1 cellular context compared by ENCODE assay signal in the genomic region with DNA sequence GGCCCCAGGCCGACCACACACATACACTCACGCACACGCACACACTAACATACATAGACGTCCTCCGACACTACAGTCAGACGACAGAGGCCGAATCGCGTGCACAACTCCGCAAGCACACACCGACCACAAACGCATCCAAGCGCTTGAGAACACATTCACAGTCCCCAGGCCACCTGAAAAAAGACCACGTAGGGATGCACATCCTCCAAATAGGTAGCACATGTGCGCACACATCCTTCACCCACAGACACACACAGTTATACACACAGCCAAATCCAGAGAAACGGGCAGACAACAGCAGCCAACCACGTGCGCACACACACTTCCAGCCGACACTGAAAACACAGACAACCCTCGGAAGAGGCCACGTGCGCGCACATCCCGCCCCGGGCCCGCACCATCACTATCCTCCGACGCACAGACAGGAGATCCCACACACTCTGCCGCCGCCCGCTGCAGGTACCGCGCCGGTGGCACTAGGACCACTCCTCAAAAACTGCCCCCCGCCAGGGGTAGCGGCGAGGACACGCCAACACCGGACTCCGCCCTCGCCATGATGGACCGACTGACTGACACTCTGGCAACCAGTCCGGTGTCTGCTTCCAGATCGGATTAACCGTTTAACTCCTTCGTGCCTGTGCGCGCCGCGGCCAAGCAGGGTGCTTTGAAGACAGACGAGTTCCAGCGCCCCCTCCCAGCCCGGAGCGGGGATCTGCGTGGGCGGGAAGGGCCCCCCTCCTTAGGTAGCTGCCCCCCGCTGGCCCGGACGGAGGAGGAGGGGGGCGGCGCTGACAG.
A peak's percentile ranks its signal among the peaks of the same experiment; 100 is the strongest.
TF ChIP-seq lines count a peak whose summit lies in the region.

No MANE protein-coding gene starts in this region.

TF ChIP-seq in HEK293, 187 proteins besides CTCF, POLR2A, EP300 and RAD21 (continued from another document and continues in another):
- TF ChIP-seq, protein P1, sequence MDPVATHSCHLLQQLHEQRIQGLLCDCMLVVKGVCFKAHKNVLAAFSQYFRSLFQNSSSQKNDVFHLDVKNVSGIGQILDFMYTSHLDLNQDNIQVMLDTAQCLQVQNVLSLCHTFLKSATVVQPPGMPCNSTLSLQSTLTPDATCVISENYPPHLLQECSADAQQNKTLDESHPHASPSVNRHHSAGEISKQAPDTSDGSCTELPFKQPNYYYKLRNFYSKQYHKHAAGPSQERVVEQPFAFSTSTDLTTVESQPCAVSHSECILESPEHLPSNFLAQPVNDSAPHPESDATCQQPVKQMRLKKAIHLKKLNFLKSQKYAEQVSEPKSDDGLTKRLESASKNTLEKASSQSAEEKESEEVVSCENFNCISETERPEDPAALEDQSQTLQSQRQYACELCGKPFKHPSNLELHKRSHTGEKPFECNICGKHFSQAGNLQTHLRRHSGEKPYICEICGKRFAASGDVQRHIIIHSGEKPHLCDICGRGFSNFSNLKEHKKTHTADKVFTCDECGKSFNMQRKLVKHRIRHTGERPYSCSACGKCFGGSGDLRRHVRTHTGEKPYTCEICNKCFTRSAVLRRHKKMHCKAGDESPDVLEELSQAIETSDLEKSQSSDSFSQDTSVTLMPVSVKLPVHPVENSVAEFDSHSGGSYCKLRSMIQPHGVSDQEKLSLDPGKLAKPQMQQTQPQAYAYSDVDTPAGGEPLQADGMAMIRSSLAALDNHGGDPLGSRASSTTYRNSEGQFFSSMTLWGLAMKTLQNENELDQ (tag by site-specific recombination; IDR thresholded peaks at IDR 0.05; ENCODE audit: low read depth), result no peak
- TF ChIP-seq SETDB1 (IDR thresholded peaks at IDR 0.05; ENCODE audit: insufficient read length, low read length) (peak; percentile 12), ZNF202 (tag by site-specific recombination; IDR thresholded peaks at IDR 0.05; ENCODE audit: borderline replicate concordance) (no peak), ZNF394 (tag by site-specific recombination; IDR thresholded peaks at IDR 0.05; ENCODE audit: borderline replicate concordance) (peak; percentile 35; the same call in 1 of the 2 replicates), ZNF501 (tag by site-specific recombination; IDR thresholded peaks at IDR 0.05) (peak; percentile 69; the same call in 1 of the 2 replicates), ZFHX2 (tag by site-specific recombination; conservative IDR thresholded peaks at IDR 0.05) (peak; percentile 93), ZFP69B (tag by site-specific recombination; IDR thresholded peaks at IDR 0.05) (peak; percentile 87; the same call in 1 of the 2 replicates), ZNF548 (tag by site-specific recombination; IDR thresholded peaks at IDR 0.05) (no peak), IKZF3 (tag by site-specific recombination; IDR thresholded peaks at IDR 0.05) (0 out of 2 replicates have a peak, but pooled peaks have one; percentile 29), SP2 (tag by site-specific recombination; IDR thresholded peaks at IDR 0.05) (peak; percentile 84), TCF7L2 (IDR thresholded peaks at IDR 0.05; ENCODE audit: borderline replicate concordance, low read depth, low read length) (peak; percentile 8; the same call in 1 of the 2 replicates), YY2 (tag by site-specific recombination; IDR thresholded peaks at IDR 0.05) (peak; percentile 71; the same call in 1 of the 2 replicates), ZBTB17 (tag by site-specific recombination; IDR thresholded peaks at IDR 0.05) (peak; percentile 93), ZNF433 (tag by site-specific recombination; IDR thresholded peaks at IDR 0.05; ENCODE audit: low read depth) (no peak), GLI4 (tag by site-specific recombination; IDR thresholded peaks at IDR 0.05) (no peak), SCRT2 (tag by site-specific recombination; IDR thresholded peaks at IDR 0.05) (no peak), ZBTB7A (tag by site-specific recombination; IDR thresholded peaks at IDR 0.05; ENCODE audit: low read depth) (peak; percentile 87), ZNF596 (tag by site-specific recombination; IDR thresholded peaks at IDR 0.05) (0 out of 2 replicates have a peak, but pooled peaks have one; percentile 32), ZNF600 (tag by site-specific recombination; IDR thresholded peaks at IDR 0.05) (peak; percentile 93), OSR2 (tag by site-specific recombination; IDR thresholded peaks at IDR 0.05) (peak; percentile 89), ZNF37A (tag by site-specific recombination; IDR thresholded peaks at IDR 0.05) (no peak), ZBTB21 (tag by site-specific recombination; IDR thresholded peaks at IDR 0.05) (peak; percentile 58; the same call in 1 of the 2 replicates), SP7 (tag by site-specific recombination; IDR thresholded peaks at IDR 0.05) (peak; percentile 86), KLF8 (tag by site-specific recombination; IDR thresholded peaks at IDR 0.05) (peak; percentile 87), ZBTB48 (tag by site-specific recombination; IDR thresholded peaks at IDR 0.05) (peak; percentile 93), TRIM28 (IDR thresholded peaks at IDR 0.05; ENCODE audit: borderline replicate concordance, low read length) (0 out of 2 replicates have a peak, but pooled peaks have one; percentile 63), ZNF169 (tag by site-specific recombination; IDR thresholded peaks at IDR 0.05) (peak; percentile 20; the same call in 1 of the 2 replicates), ZNF664 (tag by site-specific recombination; IDR thresholded peaks at IDR 0.05) (no peak), ZNF530 (tag by site-specific recombination; IDR thresholded peaks at IDR 0.05; ENCODE audit: low read depth) (no peak), ZNF10 (tag by site-specific recombination; IDR thresholded peaks at IDR 0.05) (peak; percentile 8; the same call in 1 of the 2 replicates), WT1 (tag by site-specific recombination; IDR thresholded peaks at IDR 0.05) (peak; percentile 63), ZNF660 (tag by site-specific recombination; IDR thresholded peaks at IDR 0.05) (0 out of 2 replicates have a peak, but pooled peaks have one; percentile 14), ZNF274 (IDR thresholded peaks at IDR 0.05; ENCODE audit: low read length) (no peak), ZNF274 (tag by site-specific recombination; IDR thresholded peaks at IDR 0.05; ENCODE audit: borderline replicate concordance) (no peak), ZNF140 (tag by site-specific recombination; IDR thresholded peaks at IDR 0.05) (no peak), BCL11B (tag by site-specific recombination; IDR thresholded peaks at IDR 0.05; ENCODE audit: low read depth) (peak; percentile 88; the same call in 1 of the 2 replicates), ZNF404 (tag by site-specific recombination; IDR thresholded peaks at IDR 0.05) (no peak), ZNF341 (tag by site-specific recombination; IDR thresholded peaks at IDR 0.05; ENCODE audit: low read depth) (peak; percentile 60), KLF1 (tag by site-specific recombination; IDR thresholded peaks at IDR 0.05) (peak; percentile 62; the same call in 1 of the 2 replicates), ZNF610 (tag by site-specific recombination; IDR thresholded peaks at IDR 0.05; ENCODE audit: borderline replicate concordance) (peak; percentile 75; the same call in 1 of the 2 replicates), SP3 (tag by site-specific recombination; IDR thresholded peaks at IDR 0.05) (peak; percentile 93), ZNF366 (tag by site-specific recombination; conservative IDR thresholded peaks at IDR 0.05) (peak; percentile 81)
- TF ChIP-seq, protein P2, sequence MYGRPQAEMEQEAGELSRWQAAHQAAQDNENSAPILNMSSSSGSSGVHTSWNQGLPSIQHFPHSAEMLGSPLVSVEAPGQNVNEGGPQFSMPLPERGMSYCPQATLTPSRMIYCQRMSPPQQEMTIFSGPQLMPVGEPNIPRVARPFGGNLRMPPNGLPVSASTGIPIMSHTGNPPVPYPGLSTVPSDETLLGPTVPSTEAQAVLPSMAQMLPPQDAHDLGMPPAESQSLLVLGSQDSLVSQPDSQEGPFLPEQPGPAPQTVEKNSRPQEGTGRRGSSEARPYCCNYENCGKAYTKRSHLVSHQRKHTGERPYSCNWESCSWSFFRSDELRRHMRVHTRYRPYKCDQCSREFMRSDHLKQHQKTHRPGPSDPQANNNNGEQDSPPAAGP (tag by site-specific recombination; IDR thresholded peaks at IDR 0.05), result peak; percentile 80
- TF ChIP-seq, protein P3, sequence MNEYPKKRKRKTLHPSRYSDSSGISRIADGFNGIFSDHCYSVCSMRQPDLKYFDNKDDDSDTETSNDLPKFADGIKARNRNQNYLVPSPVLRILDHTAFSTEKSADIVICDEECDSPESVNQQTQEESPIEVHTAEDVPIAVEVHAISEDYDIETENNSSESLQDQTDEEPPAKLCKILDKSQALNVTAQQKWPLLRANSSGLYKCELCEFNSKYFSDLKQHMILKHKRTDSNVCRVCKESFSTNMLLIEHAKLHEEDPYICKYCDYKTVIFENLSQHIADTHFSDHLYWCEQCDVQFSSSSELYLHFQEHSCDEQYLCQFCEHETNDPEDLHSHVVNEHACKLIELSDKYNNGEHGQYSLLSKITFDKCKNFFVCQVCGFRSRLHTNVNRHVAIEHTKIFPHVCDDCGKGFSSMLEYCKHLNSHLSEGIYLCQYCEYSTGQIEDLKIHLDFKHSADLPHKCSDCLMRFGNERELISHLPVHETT (tag by site-specific recombination; IDR thresholded peaks at IDR 0.05), result peak; percentile 48
- TF ChIP-seq, protein P4, sequence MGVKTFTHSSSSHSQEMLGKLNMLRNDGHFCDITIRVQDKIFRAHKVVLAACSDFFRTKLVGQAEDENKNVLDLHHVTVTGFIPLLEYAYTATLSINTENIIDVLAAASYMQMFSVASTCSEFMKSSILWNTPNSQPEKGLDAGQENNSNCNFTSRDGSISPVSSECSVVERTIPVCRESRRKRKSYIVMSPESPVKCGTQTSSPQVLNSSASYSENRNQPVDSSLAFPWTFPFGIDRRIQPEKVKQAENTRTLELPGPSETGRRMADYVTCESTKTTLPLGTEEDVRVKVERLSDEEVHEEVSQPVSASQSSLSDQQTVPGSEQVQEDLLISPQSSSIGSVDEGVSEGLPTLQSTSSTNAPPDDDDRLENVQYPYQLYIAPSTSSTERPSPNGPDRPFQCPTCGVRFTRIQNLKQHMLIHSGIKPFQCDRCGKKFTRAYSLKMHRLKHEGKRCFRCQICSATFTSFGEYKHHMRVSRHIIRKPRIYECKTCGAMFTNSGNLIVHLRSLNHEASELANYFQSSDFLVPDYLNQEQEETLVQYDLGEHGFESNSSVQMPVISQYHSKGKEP (tag by site-specific recombination; IDR thresholded peaks at IDR 0.05), result peak; percentile 5; the same call in 1 of the 2 replicates
- TF ChIP-seq, protein P5, sequence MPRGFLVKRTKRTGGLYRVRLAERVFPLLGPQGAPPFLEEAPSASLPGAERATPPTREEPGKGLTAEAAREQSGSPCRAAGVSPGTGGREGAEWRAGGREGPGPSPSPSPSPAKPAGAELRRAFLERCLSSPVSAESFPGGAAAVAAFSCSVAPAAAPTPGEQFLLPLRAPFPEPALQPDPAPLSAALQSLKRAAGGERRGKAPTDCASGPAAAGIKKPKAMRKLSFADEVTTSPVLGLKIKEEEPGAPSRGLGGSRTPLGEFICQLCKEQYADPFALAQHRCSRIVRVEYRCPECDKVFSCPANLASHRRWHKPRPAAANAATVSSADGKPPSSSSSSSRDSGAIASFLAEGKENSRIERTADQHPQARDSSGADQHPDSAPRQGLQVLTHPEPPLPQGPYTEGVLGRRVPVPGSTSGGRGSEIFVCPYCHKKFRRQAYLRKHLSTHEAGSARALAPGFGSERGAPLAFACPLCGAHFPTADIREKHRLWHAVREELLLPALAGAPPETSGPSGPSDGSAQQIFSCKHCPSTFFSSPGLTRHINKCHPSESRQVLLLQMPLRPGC (tag by site-specific recombination; IDR thresholded peaks at IDR 0.05), result peak; percentile 49
- TF ChIP-seq, protein P6, sequence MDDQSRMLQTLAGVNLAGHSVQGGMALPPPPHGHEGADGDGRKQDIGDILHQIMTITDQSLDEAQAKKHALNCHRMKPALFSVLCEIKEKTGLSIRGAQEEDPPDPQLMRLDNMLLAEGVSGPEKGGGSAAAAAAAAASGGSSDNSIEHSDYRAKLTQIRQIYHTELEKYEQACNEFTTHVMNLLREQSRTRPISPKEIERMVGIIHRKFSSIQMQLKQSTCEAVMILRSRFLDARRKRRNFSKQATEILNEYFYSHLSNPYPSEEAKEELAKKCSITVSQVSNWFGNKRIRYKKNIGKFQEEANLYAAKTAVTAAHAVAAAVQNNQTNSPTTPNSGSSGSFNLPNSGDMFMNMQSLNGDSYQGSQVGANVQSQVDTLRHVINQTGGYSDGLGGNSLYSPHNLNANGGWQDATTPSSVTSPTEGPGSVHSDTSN (CRISPR knock-in tag; IDR thresholded peaks at IDR 0.05), result peak; percentile 83; the same call in 1 of the 2 replicates
- TF ChIP-seq, protein P7, sequence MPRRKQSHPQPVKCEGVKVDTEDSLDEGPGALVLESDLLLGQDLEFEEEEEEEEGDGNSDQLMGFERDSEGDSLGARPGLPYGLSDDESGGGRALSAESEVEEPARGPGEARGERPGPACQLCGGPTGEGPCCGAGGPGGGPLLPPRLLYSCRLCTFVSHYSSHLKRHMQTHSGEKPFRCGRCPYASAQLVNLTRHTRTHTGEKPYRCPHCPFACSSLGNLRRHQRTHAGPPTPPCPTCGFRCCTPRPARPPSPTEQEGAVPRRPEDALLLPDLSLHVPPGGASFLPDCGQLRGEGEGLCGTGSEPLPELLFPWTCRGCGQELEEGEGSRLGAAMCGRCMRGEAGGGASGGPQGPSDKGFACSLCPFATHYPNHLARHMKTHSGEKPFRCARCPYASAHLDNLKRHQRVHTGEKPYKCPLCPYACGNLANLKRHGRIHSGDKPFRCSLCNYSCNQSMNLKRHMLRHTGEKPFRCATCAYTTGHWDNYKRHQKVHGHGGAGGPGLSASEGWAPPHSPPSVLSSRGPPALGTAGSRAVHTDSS (tag by site-specific recombination; IDR thresholded peaks at IDR 0.05), result no peak
- TF ChIP-seq, protein P8, sequence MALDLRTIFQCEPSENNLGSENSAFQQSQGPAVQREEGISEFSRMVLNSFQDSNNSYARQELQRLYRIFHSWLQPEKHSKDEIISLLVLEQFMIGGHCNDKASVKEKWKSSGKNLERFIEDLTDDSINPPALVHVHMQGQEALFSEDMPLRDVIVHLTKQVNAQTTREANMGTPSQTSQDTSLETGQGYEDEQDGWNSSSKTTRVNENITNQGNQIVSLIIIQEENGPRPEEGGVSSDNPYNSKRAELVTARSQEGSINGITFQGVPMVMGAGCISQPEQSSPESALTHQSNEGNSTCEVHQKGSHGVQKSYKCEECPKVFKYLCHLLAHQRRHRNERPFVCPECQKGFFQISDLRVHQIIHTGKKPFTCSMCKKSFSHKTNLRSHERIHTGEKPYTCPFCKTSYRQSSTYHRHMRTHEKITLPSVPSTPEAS (tag by site-specific recombination; IDR thresholded peaks at IDR 0.05), result peak; percentile 97
- TF ChIP-seq, protein P9, sequence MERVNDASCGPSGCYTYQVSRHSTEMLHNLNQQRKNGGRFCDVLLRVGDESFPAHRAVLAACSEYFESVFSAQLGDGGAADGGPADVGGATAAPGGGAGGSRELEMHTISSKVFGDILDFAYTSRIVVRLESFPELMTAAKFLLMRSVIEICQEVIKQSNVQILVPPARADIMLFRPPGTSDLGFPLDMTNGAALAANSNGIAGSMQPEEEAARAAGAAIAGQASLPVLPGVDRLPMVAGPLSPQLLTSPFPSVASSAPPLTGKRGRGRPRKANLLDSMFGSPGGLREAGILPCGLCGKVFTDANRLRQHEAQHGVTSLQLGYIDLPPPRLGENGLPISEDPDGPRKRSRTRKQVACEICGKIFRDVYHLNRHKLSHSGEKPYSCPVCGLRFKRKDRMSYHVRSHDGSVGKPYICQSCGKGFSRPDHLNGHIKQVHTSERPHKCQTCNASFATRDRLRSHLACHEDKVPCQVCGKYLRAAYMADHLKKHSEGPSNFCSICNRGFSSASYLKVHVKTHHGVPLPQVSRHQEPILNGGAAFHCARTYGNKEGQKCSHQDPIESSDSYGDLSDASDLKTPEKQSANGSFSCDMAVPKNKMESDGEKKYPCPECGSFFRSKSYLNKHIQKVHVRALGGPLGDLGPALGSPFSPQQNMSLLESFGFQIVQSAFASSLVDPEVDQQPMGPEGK (tag by site-specific recombination; IDR thresholded peaks at IDR 0.05), result peak; percentile 66; the same call in 1 of the 2 replicates
